ENCODE assay signal across 2 cellular contexts in genomic region chr4:182143086-182143821, GRCh38.
TF ChIP-seq lines count a peak whose summit lies in the region.

No MANE protein-coding gene starts in this region.

TF ChIP-seq in liver, 16 proteins besides CTCF, POLR2A, EP300 and RAD21 (continued from another document):
- TF ChIP-seq, protein P1, sequence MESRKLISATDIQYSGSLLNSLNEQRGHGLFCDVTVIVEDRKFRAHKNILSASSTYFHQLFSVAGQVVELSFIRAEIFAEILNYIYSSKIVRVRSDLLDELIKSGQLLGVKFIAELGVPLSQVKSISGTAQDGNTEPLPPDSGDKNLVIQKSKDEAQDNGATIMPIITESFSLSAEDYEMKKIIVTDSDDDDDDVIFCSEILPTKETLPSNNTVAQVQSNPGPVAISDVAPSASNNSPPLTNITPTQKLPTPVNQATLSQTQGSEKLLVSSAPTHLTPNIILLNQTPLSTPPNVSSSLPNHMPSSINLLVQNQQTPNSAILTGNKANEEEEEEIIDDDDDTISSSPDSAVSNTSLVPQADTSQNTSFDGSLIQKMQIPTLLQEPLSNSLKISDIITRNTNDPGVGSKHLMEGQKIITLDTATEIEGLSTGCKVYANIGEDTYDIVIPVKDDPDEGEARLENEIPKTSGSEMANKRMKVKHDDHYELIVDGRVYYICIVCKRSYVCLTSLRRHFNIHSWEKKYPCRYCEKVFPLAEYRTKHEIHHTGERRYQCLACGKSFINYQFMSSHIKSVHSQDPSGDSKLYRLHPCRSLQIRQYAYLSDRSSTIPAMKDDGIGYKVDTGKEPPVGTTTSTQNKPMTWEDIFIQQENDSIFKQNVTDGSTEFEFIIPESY (IDR thresholded peaks at IDR 0.05): no peak

TF ChIP-seq in HepG2, 621 proteins besides CTCF, POLR2A, EP300 and RAD21 (continued from another document):
- TF ChIP-seq, protein P2, sequence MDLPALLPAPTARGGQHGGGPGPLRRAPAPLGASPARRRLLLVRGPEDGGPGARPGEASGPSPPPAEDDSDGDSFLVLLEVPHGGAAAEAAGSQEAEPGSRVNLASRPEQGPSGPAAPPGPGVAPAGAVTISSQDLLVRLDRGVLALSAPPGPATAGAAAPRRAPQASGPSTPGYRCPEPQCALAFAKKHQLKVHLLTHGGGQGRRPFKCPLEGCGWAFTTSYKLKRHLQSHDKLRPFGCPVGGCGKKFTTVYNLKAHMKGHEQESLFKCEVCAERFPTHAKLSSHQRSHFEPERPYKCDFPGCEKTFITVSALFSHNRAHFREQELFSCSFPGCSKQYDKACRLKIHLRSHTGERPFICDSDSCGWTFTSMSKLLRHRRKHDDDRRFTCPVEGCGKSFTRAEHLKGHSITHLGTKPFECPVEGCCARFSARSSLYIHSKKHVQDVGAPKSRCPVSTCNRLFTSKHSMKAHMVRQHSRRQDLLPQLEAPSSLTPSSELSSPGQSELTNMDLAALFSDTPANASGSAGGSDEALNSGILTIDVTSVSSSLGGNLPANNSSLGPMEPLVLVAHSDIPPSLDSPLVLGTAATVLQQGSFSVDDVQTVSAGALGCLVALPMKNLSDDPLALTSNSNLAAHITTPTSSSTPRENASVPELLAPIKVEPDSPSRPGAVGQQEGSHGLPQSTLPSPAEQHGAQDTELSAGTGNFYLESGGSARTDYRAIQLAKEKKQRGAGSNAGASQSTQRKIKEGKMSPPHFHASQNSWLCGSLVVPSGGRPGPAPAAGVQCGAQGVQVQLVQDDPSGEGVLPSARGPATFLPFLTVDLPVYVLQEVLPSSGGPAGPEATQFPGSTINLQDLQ (CRISPR knock-in tag; IDR thresholded peaks at IDR 0.05): no peak
- TF ChIP-seq HMG20A (CRISPR knock-in tag; IDR thresholded peaks at IDR 0.05; ENCODE audit: borderline replicate concordance) (no peak), SMARCC2 (IDR thresholded peaks at IDR 0.05) (no peak)
